ENCODE assay signal across 27 cellular contexts in the genomic region with DNA sequence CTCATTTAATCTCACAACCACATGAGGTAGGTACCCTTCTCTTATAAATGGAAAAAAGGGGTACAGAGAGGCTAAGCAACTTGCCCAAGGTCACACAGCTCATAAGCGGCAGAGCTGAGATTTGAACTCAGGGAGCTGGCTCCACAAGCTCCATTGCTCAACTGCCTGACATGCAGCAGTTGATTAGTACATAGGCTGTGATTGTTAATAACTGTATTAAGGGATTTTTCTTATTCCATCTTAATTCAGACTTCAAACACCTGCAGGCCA. TPM values are rescaled to one million over a fixed set of nuclear protein-coding genes. Genes with fewer than 3 reads are reported as not detected.
DNase-seq lines count a peak whose midpoint lies in the region; ATAC-seq, FAIRE-seq and TF ChIP-seq lines count a peak whose summit lies in the region.
"Had no signal": no experiment of that assay in that cellular context is flagged by ENCODE, and none has a peak within 500 bp of the region (broad histone marks: within the 10 kb centered on the region; RNA-seq: fewer than 3 reads in every experiment).

No MANE protein-coding gene starts in this region.

- no TSS peak for BruUV-seq in HepG2 (replicated peaks; lab: Mats Ljungman, UMichigan)

- H3K4me2 ChIP-seq in HepG2 (ENCODE audit: low read depth, low read length), result no peak overlapping the region
- H3K4me2 ChIP-seq in osteoblast (ENCODE audit: insufficient read depth, low read length), result peak overlapping the region; percentile 37
- H3K4me2 ChIP-seq: KMS-11 had no signal

- H3K9ac ChIP-seq in HepG2 (ENCODE audit: insufficient read depth, low read depth, low read length), result no peak overlapping the region
- H3K9ac ChIP-seq: KMS-11 had no signal

- no peak overlapping the region for H3K4me3 ChIP-seq in HepG2 (replicated peaks in 1 of 3; ENCODE audit: insufficient read depth in 1 of 3, low read depth in 2 of 3, low read length in 3 of 3)
- no peak overlapping the region for H3K4me3 ChIP-seq in right lobe of liver
- H3K4me3 ChIP-seq in osteoblast (ENCODE audit: insufficient read depth, low read length), result no peak overlapping the region
- no peak overlapping the region for H3K4me3 ChIP-seq in vagina
- H3K4me3 ChIP-seq: uterus had no signal

- H3K79me2 ChIP-seq in HepG2 (ENCODE audit: insufficient read depth, low read length) (no peaks in the 10 kb centered on the region), osteoblast (ENCODE audit: insufficient read depth, low read length) (no peaks in the 10 kb centered on the region)

- CTCF ChIA-PET in HepG2 (lab: Yijun Ruan, JAX; ENCODE audit: low intra/inter-chr PET ratio, low total read pairs), result no interaction called here
- CTCF ChIA-PET in activated naive CD4-positive, alpha-beta T cell treated with anti-CD3 and anti-CD28 coated beads for 36 hours (lab: Charles Lee), result interaction anchor here (0.6 kb wide), 1 partner anchor 605 kb away, joined by 3 read pairs; no protein-coding TSS in a partner anchor

- peaks cover 7% of the 10 kb centered on the region; the same call in 1 of the 2 replicates for H3K4me1 ChIP-seq in HepG2 (ENCODE audit: insufficient read depth, low read length)
- H3K4me1 ChIP-seq in right lobe of liver, result no peaks in the 10 kb centered on the region
- peaks cover 25% of the 10 kb centered on the region for H3K4me1 ChIP-seq in osteoblast (ENCODE audit: insufficient read depth, low read length)
- peaks cover 39% of the 10 kb centered on the region for H3K4me1 ChIP-seq in vagina

- ATAC-seq in HepG2 (no peak), right lobe of liver (no peak)
- ATAC-seq: stimulated activated naive CD8-positive, alpha-beta T cell treated with anti-CD3 and anti-CD28 coated beads, Interleukin-15, amount 100 ng/mL, for 72 hours had no signal

- H4K20me1 ChIP-seq in HepG2 (ENCODE audit: insufficient read depth, low read length) (no peaks in the 10 kb centered on the region), osteoblast (ENCODE audit: insufficient read depth, low read length) (no peaks in the 10 kb centered on the region)

- peaks cover 0 to 2% (median 0%) of the 10 kb centered on the region in 5 experiments for H3K9me3 Mint-ChIP-seq in brain
- H3K9me3 Mint-ChIP-seq in activated naive CD4-positive, alpha-beta T cell treated with anti-CD3 and anti-CD28 coated beads for 36 hours, result no peaks in the 10 kb centered on the region
- no peaks in the 10 kb centered on the region for H3K9me3 Mint-ChIP-seq in activated T-helper 1 cell treated with anti-CD3 and anti-CD28 coated beads, Interleukin-12 subunit alpha, Interleukin-12 subunit beta, Interleukin-2, Interleukin-4 antibody, amounts not matched to agents 30 ng/mL and 10 ng/mL and 1 ng/mL, durations not matched to agents 14 hours and 24 hours and 36 hours
- H3K9me3 Mint-ChIP-seq: activated naive CD4-positive, alpha-beta T cell treated with anti-CD3 and anti-CD28 coated beads, Interleukin-2, amount 10 ng/mL, durations not matched to agents 7 days and 5 days; activated T-cell treated with anti-CD3 and anti-CD28 coated beads, Interleukin-2, amount 50 U/mL, for 24 hours; CD14-positive monocyte; central memory CD8-positive, alpha-beta T cell; memory B cell; stimulated activated naive CD8-positive, alpha-beta T cell treated with anti-CD3 and anti-CD28 coated beads, Interleukin-15, amount 100 ng/mL, for 72 hours had no signal

- no peaks in the 10 kb centered on the region for H3K36me3 Mint-ChIP-seq in brain
- no peaks in the 10 kb centered on the region for H3K36me3 Mint-ChIP-seq in activated naive CD4-positive, alpha-beta T cell treated with anti-CD3 and anti-CD28 coated beads for 36 hours (ENCODE audit: low read depth)
- H3K36me3 Mint-ChIP-seq in activated T-helper 1 cell treated with anti-CD3 and anti-CD28 coated beads, Interleukin-12 subunit alpha, Interleukin-12 subunit beta, Interleukin-2, Interleukin-4 antibody, amounts not matched to agents 30 ng/mL and 10 ng/mL and 1 ng/mL, durations not matched to agents 14 hours and 24 hours and 36 hours (ENCODE audit: low read depth), result no peaks in the 10 kb centered on the region
- H3K36me3 Mint-ChIP-seq: activated naive CD4-positive, alpha-beta T cell treated with anti-CD3 and anti-CD28 coated beads, Interleukin-2, amount 10 ng/mL, durations not matched to agents 7 days and 5 days; CD14-positive monocyte; memory B cell had no signal

- FAIRE-seq in HepG2 (lab: Jason Lieb, UNC), result no peak
- FAIRE-seq: frontal cortex, H54, kidney, TTC549 had no signal

- 58% methylated on average over 1 of the region's 1 CpG for whole genome bisulfite sequencing in HepG2 (ENCODE audit: low lambda C conversion rate)
- WGBS in right lobe of liver (ENCODE audit: insufficient coverage, low coverage, low lambda C conversion rate, missing lambda C conversion rate), result 80% methylated on average over 1 of the region's 1 CpG

- DNase-seq in HepG2 (ENCODE audit: low spot score), result no peak
- DNase-seq in right lobe of liver, result no peak
- DNase-seq in osteoblast (ENCODE audit: insufficient read length, low spot score, missing footprints), result no peak
- DNase-seq in vagina (ENCODE audit: extremely low spot score in 2 of 2), result no peak
- DNase-seq in activated naive CD4-positive, alpha-beta T cell treated with anti-CD3 and anti-CD28 coated beads for 36 hours, result no peak
- DNase-seq in activated T-helper 1 cell treated with anti-CD3 and anti-CD28 coated beads, Interleukin-12 subunit alpha, Interleukin-12 subunit beta, Interleukin-2, Interleukin-4 antibody, amounts not matched to agents 30 ng/mL and 10 ng/mL and 1 ng/mL, durations not matched to agents 14 hours and 24 hours and 36 hours (ENCODE audit: low spot score), result no peak
- no peak for DNase-seq in DMS79 treated with DMSO at 0.1 percent for 48 hours (lab: John Stamatoyannopoulos, UW)
- DNase-seq: activated CD8-positive, alpha-beta memory T cell treated with anti-CD3 and anti-CD28 coated beads for 24 hours; activated naive CD4-positive, alpha-beta T cell treated with anti-CD3 and anti-CD28 coated beads, Interleukin-2, amount 10 ng/mL, durations not matched to agents 7 days and 5 days; activated T-cell treated with anti-CD3 and anti-CD28 coated beads, Interleukin-2, amount 50 U/mL, for 24 hours; anterior cingulate cortex; erythroblast; NCI-H2171 treated with DMSO at 0.1 percent for 48 hours; NCI-H526 treated with DMSO at 0.1 percent for 48 hours; Right ventricle myocardium superior; stimulated activated naive CD8-positive, alpha-beta T cell treated with anti-CD3 and anti-CD28 coated beads, Interleukin-15, amount 100 ng/mL, for 72 hours had no signal

- TF ChIP-seq POLR2A in HepG2 (IDR thresholded peaks at IDR 0.05; ENCODE audit: insufficient read depth in 1 of 2, low read depth in 2 of 2, low read length in 2 of 2), result no peak
- no peak for TF ChIP-seq POLR2A in right lobe of liver (IDR thresholded peaks at IDR 0.05)
- TF ChIP-seq POLR2A in vagina (IDR thresholded peaks at IDR 0.05), result no peak

- H3K27me3 ChIP-seq in HepG2 (ENCODE audit: control insufficient read depth in 1 of 2, insufficient read depth in 2 of 2, low read length in 2 of 2) (peaks cover 2 to 30% of the 10 kb centered on the region in 2 experiments; a peak in 3 of 5 replicates), right lobe of liver (no peaks in the 10 kb centered on the region), osteoblast (ENCODE audit: insufficient read depth, low read length) (no peaks in the 10 kb centered on the region), vagina (no peaks in the 10 kb centered on the region)
- H3K27me3 ChIP-seq: uterus had no signal

- no peaks in the 10 kb centered on the region for H3K36me3 ChIP-seq in HepG2 (replicated peaks in 1 of 2; ENCODE audit: control insufficient read depth in 1 of 2, insufficient read depth in 2 of 2, low read length in 2 of 2)
- no peaks in the 10 kb centered on the region for H3K36me3 ChIP-seq in right lobe of liver
- no peaks in the 10 kb centered on the region for H3K36me3 ChIP-seq in osteoblast (ENCODE audit: insufficient read depth, low read length)
- H3K36me3 ChIP-seq in vagina, result no peaks in the 10 kb centered on the region
- H3K36me3 ChIP-seq: uterus had no signal

- H3K9me3 ChIP-seq in HepG2 (ENCODE audit: low read length) (no peaks in the 10 kb centered on the region), right lobe of liver (no peaks in the 10 kb centered on the region), osteoblast (ENCODE audit: low read depth, low read length) (no peaks in the 10 kb centered on the region), vagina (no peaks in the 10 kb centered on the region)
- H3K9me3 ChIP-seq: uterus had no signal

- TF ChIP-seq EP300 in HepG2 (IDR thresholded peaks at IDR 0.05; ENCODE audit: low read depth in 2 of 2, low read length in 2 of 2), result no peak
- no peak for TF ChIP-seq EP300 in HepG2 (CRISPR knock-in tag; IDR thresholded peaks at IDR 0.05; ENCODE audit: borderline replicate concordance)

- no peaks in the 10 kb centered on the region for H3K27me3 Mint-ChIP-seq in brain
- H3K27me3 Mint-ChIP-seq in activated naive CD4-positive, alpha-beta T cell treated with anti-CD3 and anti-CD28 coated beads for 36 hours (ENCODE audit: low read depth), result no peaks in the 10 kb centered on the region
- no peaks in the 10 kb centered on the region for H3K27me3 Mint-ChIP-seq in activated T-helper 1 cell treated with anti-CD3 and anti-CD28 coated beads, Interleukin-12 subunit alpha, Interleukin-12 subunit beta, Interleukin-2, Interleukin-4 antibody, amounts not matched to agents 30 ng/mL and 10 ng/mL and 1 ng/mL, durations not matched to agents 14 hours and 24 hours and 36 hours (ENCODE audit: insufficient read depth)
- H3K27me3 Mint-ChIP-seq: activated naive CD4-positive, alpha-beta T cell treated with anti-CD3 and anti-CD28 coated beads, Interleukin-2, amount 10 ng/mL, durations not matched to agents 7 days and 5 days; activated T-cell treated with anti-CD3 and anti-CD28 coated beads, Interleukin-2, amount 50 U/mL, for 24 hours; central memory CD8-positive, alpha-beta T cell; stimulated activated naive CD8-positive, alpha-beta T cell treated with anti-CD3 and anti-CD28 coated beads, Interleukin-15, amount 100 ng/mL, for 72 hours had no signal

- no peak for TF ChIP-seq RAD21 in HepG2 (CRISPR knock-in tag; IDR thresholded peaks at IDR 0.05)

- POLR2A ChIA-PET in HepG2 (lab: Yijun Ruan, JAX), result no interaction called here

- H3K27ac Mint-ChIP-seq in brain, result peak overlapping the region in 3 of 5 experiments; percentile 3 to 53 (median 26)
- no peak overlapping the region for H3K27ac Mint-ChIP-seq in activated naive CD4-positive, alpha-beta T cell treated with anti-CD3 and anti-CD28 coated beads for 36 hours
- H3K27ac Mint-ChIP-seq in activated T-helper 1 cell treated with anti-CD3 and anti-CD28 coated beads, Interleukin-12 subunit alpha, Interleukin-12 subunit beta, Interleukin-2, Interleukin-4 antibody, amounts not matched to agents 30 ng/mL and 10 ng/mL and 1 ng/mL, durations not matched to agents 14 hours and 24 hours and 36 hours, result no peak overlapping the region
- H3K27ac Mint-ChIP-seq: activated naive CD4-positive, alpha-beta T cell treated with anti-CD3 and anti-CD28 coated beads, Interleukin-2, amount 10 ng/mL, durations not matched to agents 7 days and 5 days; activated T-cell treated with anti-CD3 and anti-CD28 coated beads, Interleukin-2, amount 50 U/mL, for 24 hours; CD14-positive monocyte; memory B cell; stimulated activated naive CD8-positive, alpha-beta T cell treated with anti-CD3 and anti-CD28 coated beads, Interleukin-15, amount 100 ng/mL, for 72 hours had no signal

- intact Hi-C loops in HepG2 (cut with micrococcal nuclease; ENCODE audit: unreplicated experiment), result no loop called here
- intact Hi-C loops in right lobe of liver (cut with DNase I), result no loop called here
- intact Hi-C loops in vagina (cut with DNase I), result no loop called here
- intact Hi-C loops in activated naive CD4-positive, alpha-beta T cell treated with anti-CD3 and anti-CD28 coated beads for 36 hours (cut with micrococcal nuclease), result no loop called here
- intact Hi-C loops in activated T-helper 1 cell treated with anti-CD3 and anti-CD28 coated beads, Interleukin-12 subunit alpha, Interleukin-12 subunit beta, Interleukin-2, Interleukin-4 antibody, amounts not matched to agents 30 ng/mL and 10 ng/mL and 1 ng/mL, durations not matched to agents 14 hours and 24 hours and 36 hours (cut with micrococcal nuclease), result no loop called here

- H3K4me3 Mint-ChIP-seq in brain, result no peak overlapping the region
- H3K4me3 Mint-ChIP-seq in activated naive CD4-positive, alpha-beta T cell treated with anti-CD3 and anti-CD28 coated beads for 36 hours, result no peak overlapping the region
- H3K4me3 Mint-ChIP-seq in activated T-helper 1 cell treated with anti-CD3 and anti-CD28 coated beads, Interleukin-12 subunit alpha, Interleukin-12 subunit beta, Interleukin-2, Interleukin-4 antibody, amounts not matched to agents 30 ng/mL and 10 ng/mL and 1 ng/mL, durations not matched to agents 14 hours and 24 hours and 36 hours, result no peak overlapping the region
- H3K4me3 Mint-ChIP-seq: activated naive CD4-positive, alpha-beta T cell treated with anti-CD3 and anti-CD28 coated beads, Interleukin-2, amount 10 ng/mL, durations not matched to agents 7 days and 5 days; activated T-cell treated with anti-CD3 and anti-CD28 coated beads, Interleukin-2, amount 50 U/mL, for 24 hours; CD14-positive monocyte; central memory CD8-positive, alpha-beta T cell; memory B cell; stimulated activated naive CD8-positive, alpha-beta T cell treated with anti-CD3 and anti-CD28 coated beads, Interleukin-15, amount 100 ng/mL, for 72 hours had no signal

- no peak overlapping the region for H2AFZ ChIP-seq in HepG2 (ENCODE audit: low read length)
- H2AFZ ChIP-seq in osteoblast (ENCODE audit: low read length), result no peak overlapping the region

- in situ Hi-C loops in HepG2 (cut with HindIII; ENCODE audit: extremely low pct_ligation_motif_present, low pct_unique_long_range_greater_than_20kb), result no loop called here

- peaks cover 17% of the 10 kb centered on the region for H3K4me1 Mint-ChIP-seq in brain
- no peaks in the 10 kb centered on the region for H3K4me1 Mint-ChIP-seq in activated naive CD4-positive, alpha-beta T cell treated with anti-CD3 and anti-CD28 coated beads for 36 hours (ENCODE audit: low read depth)
- H3K4me1 Mint-ChIP-seq in activated T-helper 1 cell treated with anti-CD3 and anti-CD28 coated beads, Interleukin-12 subunit alpha, Interleukin-12 subunit beta, Interleukin-2, Interleukin-4 antibody, amounts not matched to agents 30 ng/mL and 10 ng/mL and 1 ng/mL, durations not matched to agents 14 hours and 24 hours and 36 hours (ENCODE audit: low read depth), result peaks cover 5% of the 10 kb centered on the region
- H3K4me1 Mint-ChIP-seq: central memory CD8-positive, alpha-beta T cell; memory B cell had no signal

- no peak overlapping the region for H3K27ac ChIP-seq in HepG2 (ENCODE audit: extremely low read length, insufficient read depth, low read length)
- no peak overlapping the region for H3K27ac ChIP-seq in right lobe of liver
- H3K27ac ChIP-seq in osteoblast (ENCODE audit: low read depth, low read length), result peak overlapping the region; percentile 98
- peak overlapping the region; percentile 92 for H3K27ac ChIP-seq in vagina
- H3K27ac ChIP-seq: KMS-11 had no signal

- no peak for TF ChIP-seq CTCF in HepG2 (CRISPR knock-in tag; IDR thresholded peaks at IDR 0.05)
- no peak for TF ChIP-seq CTCF in right lobe of liver (IDR thresholded peaks at IDR 0.05)
- TF ChIP-seq CTCF in brain (conservative IDR thresholded peaks at IDR 0.05), result no peak
- no peak for TF ChIP-seq CTCF in osteoblast (IDR thresholded peaks at IDR 0.05; ENCODE audit: extremely low read depth, low read depth, low read length)
- no peak for TF ChIP-seq CTCF in vagina (IDR thresholded peaks at IDR 0.05)

RNA-seq across cellular contexts. Expression of a gene that starts 6.6 kb away (rescaled TPM):
- total RNA-seq in HepG2 (2016; rRNA removed; fragmentation: Illumina TruSeq; extraction: Trizol), result not detected in 2 replicates
- not detected in 2 replicates for total RNA-seq in HepG2 (2016; cell fraction: cytosol; rRNA removed; fragmentation: Illumina TruSeq; extraction: Trizol; ENCODE audit: low read depth)
- not detected in 2 replicates for total RNA-seq in HepG2 (2016; cell fraction: insoluble cytoplasmic fraction; rRNA removed; fragmentation: Illumina TruSeq; extraction: Trizol)
- total RNA-seq in HepG2 (2016; cell fraction: membrane; rRNA removed; fragmentation: Illumina TruSeq; extraction: Trizol), result not detected in 2 replicates
- total RNA-seq in HepG2 (2016; cell fraction: nucleus; rRNA removed; fragmentation: Illumina TruSeq; extraction: Trizol), result not detected in 2 replicates
- polyA plus RNA-seq in HepG2 (2011; rRNA removed), result 0.12 and 0.17 TPM in 2 replicates
- 0.12 and 0.31 TPM in 2 replicates for polyA plus RNA-seq in HepG2 (2011; cell fraction: cytosol; rRNA removed)
- 0.12 and 0.23 TPM in 2 replicates for polyA plus RNA-seq in HepG2 (2011; cell fraction: nucleus; rRNA removed)
- not detected in 2 replicates for polyA plus RNA-seq in HepG2 (2012)
- not detected in 2 replicates for polyA plus RNA-seq in HepG2 (2016; cell fraction: cytosol; fragmentation: Illumina TruSeq; extraction: Trizol; ENCODE audit: low read depth)
- not detected in 2 replicates for polyA plus RNA-seq in HepG2 (2016; cell fraction: insoluble cytoplasmic fraction; fragmentation: Illumina TruSeq; extraction: Trizol; ENCODE audit: low read depth)
- polyA plus RNA-seq in HepG2 (2016; cell fraction: membrane; fragmentation: Illumina TruSeq; extraction: Trizol; ENCODE audit: low read depth), result not detected in 2 replicates
- polyA plus RNA-seq in HepG2 (2016; cell fraction: nucleus; fragmentation: Illumina TruSeq; extraction: Trizol; ENCODE audit: insufficient read depth, low read depth), result not detected in 2 replicates
- polyA minus RNA-seq in HepG2 (2011; rRNA and poly(A)+ RNA removed; ENCODE audit: low replicate concordance), result 0.08 and 46.2 TPM in 2 replicates
- polyA minus RNA-seq in HepG2 (2011; cell fraction: cytosol; rRNA and poly(A)+ RNA removed), result 1.5 and 3.3 TPM in 2 replicates
- polyA minus RNA-seq in HepG2 (2011; cell fraction: nucleus; rRNA and poly(A)+ RNA removed), result 1.1 and 1.7 TPM in 2 replicates
- 1 to 10 TPM in 5 of 6 experiments, under 1 TPM in 1; 0.92 to 6.1 (median 1.5) TPM for total RNA-seq in right lobe of liver
- polyA plus RNA-seq in brain (ENCODE audit: insufficient read depth, low read depth, low replicate concordance), result 0.39 TPM
- total RNA-seq in osteoblast, result 520 and 687 TPM in 2 replicates
- total RNA-seq in vagina, result 134 TPM
- total RNA-seq in activated naive CD4-positive, alpha-beta T cell treated with anti-CD3 and anti-CD28 coated beads for 36 hours, result not detected
- not detected in 2 replicates for total RNA-seq in activated T-helper 1 cell treated with anti-CD3 and anti-CD28 coated beads, Interleukin-12 subunit alpha, Interleukin-12 subunit beta, Interleukin-2, Interleukin-4 antibody, amounts not matched to agents 30 ng/mL and 10 ng/mL and 1 ng/mL, durations not matched to agents 14 hours and 24 hours and 36 hours
- total RNA-seq: frontal cortex had no signal
- polyA plus RNA-seq: CD14-positive monocyte had no signal

RNA-seq across cellular contexts. Expression of a gene that starts 23.9 kb away (rescaled TPM):
- total RNA-seq in HepG2 (2016; rRNA removed; fragmentation: Illumina TruSeq; extraction: Trizol) (not detected in 2 replicates), right lobe of liver (under 1 TPM in 4 of 6 experiments, not detected in 2; 0.07 to 0.43 (median 0.19) TPM), osteoblast (81.3 and 121 TPM in 2 replicates), vagina (1.5 TPM)
- not detected in 2 replicates for total RNA-seq in HepG2 (2016; cell fraction: cytosol; rRNA removed; fragmentation: Illumina TruSeq; extraction: Trizol; ENCODE audit: low read depth)
- total RNA-seq in HepG2 (2016; cell fraction: insoluble cytoplasmic fraction; rRNA removed; fragmentation: Illumina TruSeq; extraction: Trizol), result not detected in 2 replicates
- not detected in 2 replicates for total RNA-seq in HepG2 (2016; cell fraction: membrane; rRNA removed; fragmentation: Illumina TruSeq; extraction: Trizol)
- not detected in 2 replicates for total RNA-seq in HepG2 (2016; cell fraction: nucleus; rRNA removed; fragmentation: Illumina TruSeq; extraction: Trizol)
- polyA plus RNA-seq in HepG2 (2011; rRNA removed) (0.03 TPM in 1 of 2 replicates, not detected in the other), brain (ENCODE audit: insufficient read depth, low read depth, low replicate concordance) (0.12 TPM)
- not detected in 2 replicates for polyA plus RNA-seq in HepG2 (2011; cell fraction: cytosol; rRNA removed)
- polyA plus RNA-seq in HepG2 (2011; cell fraction: nucleus; rRNA removed), result not detected in 2 replicates
- polyA plus RNA-seq in HepG2 (2012), result not detected in 2 replicates
- not detected in 2 replicates for polyA plus RNA-seq in HepG2 (2016; cell fraction: cytosol; fragmentation: Illumina TruSeq; extraction: Trizol; ENCODE audit: low read depth)
- polyA plus RNA-seq in HepG2 (2016; cell fraction: insoluble cytoplasmic fraction; fragmentation: Illumina TruSeq; extraction: Trizol; ENCODE audit: low read depth), result not detected in 2 replicates
- not detected in 2 replicates for polyA plus RNA-seq in HepG2 (2016; cell fraction: membrane; fragmentation: Illumina TruSeq; extraction: Trizol; ENCODE audit: low read depth)
- not detected in 2 replicates for polyA plus RNA-seq in HepG2 (2016; cell fraction: nucleus; fragmentation: Illumina TruSeq; extraction: Trizol; ENCODE audit: insufficient read depth, low read depth)
- polyA minus RNA-seq in HepG2 (2011; rRNA and poly(A)+ RNA removed; ENCODE audit: low replicate concordance), result 26.5 TPM in 1 of 2 replicates, not detected in the other
- 0.20 and 0.35 TPM in 2 replicates for polyA minus RNA-seq in HepG2 (2011; cell fraction: cytosol; rRNA and poly(A)+ RNA removed)
- polyA minus RNA-seq in HepG2 (2011; cell fraction: nucleus; rRNA and poly(A)+ RNA removed), result 0.39 TPM in 1 of 2 replicates, not detected in the other
- total RNA-seq in activated naive CD4-positive, alpha-beta T cell treated with anti-CD3 and anti-CD28 coated beads for 36 hours, result 1 to 10 TPM in 1 of 2 experiments, under 1 TPM in 1; 0.96 to 1.0 TPM
- total RNA-seq in activated T-helper 1 cell treated with anti-CD3 and anti-CD28 coated beads, Interleukin-12 subunit alpha, Interleukin-12 subunit beta, Interleukin-2, Interleukin-4 antibody, amounts not matched to agents 30 ng/mL and 10 ng/mL and 1 ng/mL, durations not matched to agents 14 hours and 24 hours and 36 hours, result 1.1 TPM in 2 replicates
- total RNA-seq: frontal cortex, myocyte had no signal
- polyA plus RNA-seq: CD14-positive monocyte had no signal

Comparison
In these comparisons a context has a peak if more than half of its experiments do, and no peak if none do; other contexts are left out.
1. H3K27ac ChIP-seq: peak in osteoblast (single experiment) and vagina (single experiment); none in HepG2 (single experiment) and right lobe of liver (0 of 3).
2. H3K27ac Mint-ChIP-seq: peak in brain (3 of 5); none in activated naive CD4-positive, alpha-beta T cell treated with anti-CD3 and anti-CD28 coated beads for 36 hours (single experiment) and activated T-helper 1 cell treated with anti-CD3 and anti-CD28 coated beads, Interleukin-12 subunit alpha, Interleukin-12 subunit beta, Interleukin-2, Interleukin-4 antibody, amounts not matched to agents 30 ng/mL and 10 ng/mL and 1 ng/mL, durations not matched to agents 14 hours and 24 hours and 36 hours (single experiment).
3. RNA of a gene that starts 6.6 kb away (total RNA-seq): 520 to 687 TPM in osteoblast and 134 TPM in vagina (single experiment); 0.92 to 6.1 TPM in right lobe of liver, not detected in HepG2, not detected in activated naive CD4-positive, alpha-beta T cell treated with anti-CD3 and anti-CD28 coated beads for 36 hours and not detected in activated T-helper 1 cell treated with anti-CD3 and anti-CD28 coated beads, Interleukin-12 subunit alpha, Interleukin-12 subunit beta, Interleukin-2, Interleukin-4 antibody, amounts not matched to agents 30 ng/mL and 10 ng/mL and 1 ng/mL, durations not matched to agents 14 hours and 24 hours and 36 hours; every median in the first group is over 10 times any median in the second.
4. RNA of a gene that starts 23.9 kb away (total RNA-seq): 81.3 to 121 TPM in osteoblast; 1.5 TPM in vagina (single experiment), 1.1 TPM in activated T-helper 1 cell treated with anti-CD3 and anti-CD28 coated beads, Interleukin-12 subunit alpha, Interleukin-12 subunit beta, Interleukin-2, Interleukin-4 antibody, amounts not matched to agents 30 ng/mL and 10 ng/mL and 1 ng/mL, durations not matched to agents 14 hours and 24 hours and 36 hours, 0.96 to 1.0 TPM in activated naive CD4-positive, alpha-beta T cell treated with anti-CD3 and anti-CD28 coated beads for 36 hours, 0.07 to 0.43 TPM in right lobe of liver and not detected in HepG2; every median in the first group is over 10 times any median in the second.